Comparison of ENCODE assay signal across 8 cellular contexts in the genomic region with DNA sequence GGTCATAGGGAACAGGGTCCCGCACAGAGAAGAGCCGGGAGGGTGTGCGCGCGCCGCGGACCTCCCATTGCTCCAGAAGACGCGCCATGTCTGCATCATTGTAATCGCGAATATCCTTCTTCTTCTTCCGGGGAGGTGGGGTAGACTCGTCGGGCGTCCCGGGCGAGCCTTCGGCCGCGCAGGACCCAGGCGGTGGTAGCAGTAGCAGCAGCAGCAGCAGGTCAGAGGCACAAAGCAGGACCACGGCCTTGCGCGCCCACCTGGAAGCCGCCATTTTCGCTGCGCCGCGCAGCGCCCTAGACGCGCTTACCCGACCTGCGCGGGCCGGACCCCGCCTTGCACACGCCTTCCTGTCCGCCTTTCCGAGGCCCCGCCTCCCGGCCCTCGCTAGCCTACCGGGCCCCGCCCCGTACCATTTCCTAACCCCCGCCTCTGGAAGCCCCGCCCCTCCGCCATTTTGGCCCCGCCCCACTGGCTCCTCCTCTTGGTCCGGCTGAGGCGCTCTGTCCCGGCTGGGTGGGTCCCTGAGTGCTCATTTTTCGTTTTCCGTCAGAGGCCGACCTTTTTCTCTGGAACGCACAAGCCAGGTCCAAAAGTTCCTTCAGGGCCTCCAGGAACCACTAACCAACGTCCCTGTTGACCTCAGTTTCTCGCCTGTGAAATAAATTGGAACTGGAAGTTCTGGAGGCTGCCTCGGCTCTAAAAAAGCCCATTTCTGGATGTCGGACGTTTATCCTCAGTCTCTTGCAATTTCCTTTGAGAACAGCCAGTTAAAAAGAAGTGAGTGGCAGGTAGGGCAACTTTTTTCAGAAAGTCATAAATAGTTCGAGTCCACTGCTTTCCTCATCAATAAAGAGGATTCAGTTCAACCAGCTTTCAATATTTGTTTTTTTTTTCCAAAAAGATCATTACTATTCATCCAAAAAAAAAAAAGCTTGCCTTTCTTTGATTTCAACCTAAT. TPM values are rescaled to one million over a fixed set of nuclear protein-coding genes. Genes with fewer than 3 reads are reported as not detected.
A peak's percentile ranks its signal among the peaks of the same experiment; 100 is the strongest.
DNase-seq lines count a peak whose midpoint lies in the region; ATAC-seq and TF ChIP-seq lines count a peak whose summit lies in the region.

TSS of gene MESD (minus strand) at position 302 of the 961 bp plus-strand sequence. CDS start at position 274, 28 bp downstream.

- POLR2A ChIA-PET in T-cell (lab: Charles Lee) = interaction anchor here (0.6 to 1.5 kb wide), 4 partner anchors 10 to 307 kb away, joined by 4 to 5 read pairs (median 4); no protein-coding TSS in a partner anchor

- H3K27me3 ChIP-seq in transverse colon = no peaks in the 10 kb centered on the region

- H3K27ac ChIP-seq in adipose tissue (ENCODE audit: low read depth, low read length) = peak within 1 kb of the TSS; percentile 19
- peak within 1 kb of the TSS; percentile 87 to 89 (median 88) for H3K27ac ChIP-seq in transverse colon

- peaks cover 62 to 68% (median 67%) of the 10 kb centered on the region in 3 donors for H3K4me1 Mint-ChIP-seq in T-cell

- peak; percentile 93 for TF ChIP-seq POLR2A in transverse colon (IDR thresholded peaks at IDR 0.05)

- TF ChIP-seq CTCF in GM13977 (IDR thresholded peaks at IDR 0.05; ENCODE audit: extremely low read depth, insufficient read depth, missing control alignments) (no peak), transverse colon (IDR thresholded peaks at IDR 0.05) (no peak)

- intact Hi-C loops in cardiac septum (cut with DNase I) (no loop called here), transverse colon (cut with DNase I; ENCODE audit: low total_unique reads) (no loop called here)

- in situ Hi-C loops in GM13977 (cut with MboI; ENCODE audit: low pct_unique_long_range_greater_than_20kb, low sequenced_read_pairs, unreplicated experiment) (loop anchor here (10.0 to 25.0 kb wide), 2 partner anchors 115 to 298 kb away; no protein-coding TSS in a partner anchor), transverse colon (cut with MboI; ENCODE audit: low pct_ligation_motif_present in 1 of 4, low pct_unique_long_range_greater_than_20kb in 1 of 4, low sequenced_read_pairs in 3 of 4) (loop anchor here in 2 of 4 donors (10.0 to 25.0 kb wide), 2 partner anchors 273 to 275 kb away; no protein-coding TSS in a partner anchor)

- H3K36me3 ChIP-seq in transverse colon = no peaks in the 10 kb centered on the region

- TF ChIP-seq EP300 in transverse colon (IDR thresholded peaks at IDR 0.05; ENCODE audit: low read depth) = no peak

- peak within 1 kb of the TSS; percentile 98 for H3K27ac Mint-ChIP-seq in T-cell

- no peaks in the 10 kb centered on the region for H3K9me3 ChIP-seq in transverse colon

- peak; percentile 97 for DNase-seq in GM13977 (ENCODE audit: low spot score)
- peak; percentile 92 for DNase-seq in NCI-H146 (lab: John Stamatoyannopoulos, UW)
- DNase-seq in T-cell = peak; percentile 88 to 97 (median 95)
- DNase-seq in cardiac septum (ENCODE audit: low spot score) = peak; percentile 99
- peak; percentile 96 for DNase-seq in pons (ENCODE audit: low spot score)
- peak; percentile 99 for DNase-seq in transverse colon

- H3K4me3 Mint-ChIP-seq in T-cell = peak within 1 kb of the TSS; percentile 92 to 99 (median 98)

- peaks cover 8 to 39% (median 23%) of the 10 kb centered on the region in 4 donors for H3K4me1 ChIP-seq in transverse colon

- WGBS in adipose tissue, 3 donors = 0% methylated on average over 63 of the region's 63 CpGs
- 0% methylated on average over 6 to 63 of the region's 63 CpGs for WGBS in transverse colon (ENCODE audit: low coverage in 1 of 2), 2 donors

- no peaks in the 10 kb centered on the region for H3K27me3 Mint-ChIP-seq in T-cell

- no peaks in the 10 kb centered on the region for H3K9me3 Mint-ChIP-seq in T-cell

- peak within 1 kb of the TSS; percentile 67 to 88 (median 82) for H3K4me3 ChIP-seq in transverse colon

- peaks cover 7% of the 10 kb centered on the region for H3K36me3 Mint-ChIP-seq in T-cell

- ATAC-seq in HG02870 (IDR thresholded peaks at IDR 0.05; ENCODE audit: unreplicated experiment) (peak; percentile 94), T-cell (replicated peaks in 1 of 4) (peak; percentile 99 to 100 (median 100))

- CTCF ChIA-PET in T-cell (lab: Charles Lee) = interaction anchor here (0.6 to 1.0 kb wide), 5 partner anchors 9 to 333 kb away, joined by 3 to 6 read pairs (median 4); no protein-coding TSS in a partner anchor

RNA-seq across cellular contexts. Expression of gene MESD, which starts in this region (rescaled TPM):
- total RNA-seq in T-cell = 10 to 100 TPM; 17.7 to 32.8 (median 30.7) TPM
- polyA plus RNA-seq in adipose tissue = 10 to 100 TPM; 10.7 to 14.1 (median 12.7) TPM
- total RNA-seq in cardiac septum = 12.5 TPM
- 10 to 100 TPM; 15.8 to 39.3 (median 19.2) TPM for total RNA-seq in transverse colon

Comparison
In these comparisons a context has a peak if more than half of its experiments do, and no peak if none do; other contexts are left out.
1. Peak in every context shown above with its lines: DNase-seq, ATAC-seq, H3K4me3 ChIP-seq and H3K27ac ChIP-seq.